Comparison of ENCODE assay signal across 40 cellular contexts in the genomic region with DNA sequence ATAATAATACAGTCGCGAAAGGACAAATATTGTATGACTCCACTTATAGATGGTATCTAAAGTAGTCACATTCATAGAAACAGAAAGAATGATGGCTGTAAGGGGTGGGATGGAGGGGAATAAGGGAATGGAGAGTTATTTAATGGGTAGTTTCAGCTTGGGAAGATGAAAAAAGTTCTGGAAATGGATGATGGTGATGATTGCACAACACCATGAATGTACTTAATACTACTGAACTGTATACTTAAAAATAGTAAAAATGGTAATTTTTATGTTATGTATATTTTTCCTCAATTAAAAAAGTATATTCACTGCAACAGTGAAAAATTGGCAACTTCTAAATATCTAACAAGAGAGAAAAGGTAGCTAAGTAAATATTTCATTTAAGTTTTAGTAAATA.
"Had no signal": no experiment of that assay in that cellular context is flagged by ENCODE, and none has a peak within 500 bp of the region (broad histone marks: within the 10 kb centered on the region; RNA-seq: fewer than 3 reads in every experiment).

No MANE protein-coding gene starts in this region.

- H3K9me3 Mint-ChIP-seq: activated naive CD4-positive, alpha-beta T cell treated with anti-CD3 and anti-CD28 coated beads, Interleukin-2, amount 10 ng/mL, durations not matched to agents 7 days and 5 days; activated T-cell treated with anti-CD3 and anti-CD28 coated beads, Interleukin-2, amount 50 U/mL, for 4 hours; activated T-helper 1 cell treated with anti-CD3 and anti-CD28 coated beads, Interleukin-12 subunit alpha, Interleukin-12 subunit beta, Interleukin-2, Interleukin-4 antibody, amounts not matched to agents 30 ng/mL and 10 ng/mL and 1 ng/mL, durations not matched to agents 14 hours and 24 hours and 36 hours; activated T-helper 17 cell treated with anti-CD3 and anti-CD28 coated beads, Interleukin-2, amount 50 U/mL, for 72 hours; central memory CD8-positive, alpha-beta T cell had no signal

- H3K9me3 ChIP-seq: adrenal gland, ascending aorta, body of pancreas, breast epithelium had no signal

- H3K36me3 Mint-ChIP-seq: activated naive CD4-positive, alpha-beta T cell treated with anti-CD3 and anti-CD28 coated beads, Interleukin-2, amount 10 ng/mL, durations not matched to agents 7 days and 5 days had no signal

- H3K4me1 Mint-ChIP-seq: activated naive CD4-positive, alpha-beta T cell treated with anti-CD3 and anti-CD28 coated beads, Interleukin-2, amount 10 ng/mL, durations not matched to agents 7 days and 5 days; activated naive CD8-positive, alpha-beta T cell treated with anti-CD3 and anti-CD28 coated beads for 36 hours; activated naive CD8-positive, alpha-beta T cell treated with anti-CD3 and anti-CD28 coated beads, Interleukin-2, amount 10 ng/mL, durations not matched to agents 7 days and 5 days; activated naive CD8-positive, alpha-beta T cell treated with anti-CD3 and anti-CD28 coated beads, Interleukin-2, amount 50 U/mL, for 24 hours; activated T-helper 17 cell treated with anti-CD3 and anti-CD28 coated beads, Interleukin-2, amount 50 U/mL, for 72 hours; central memory CD8-positive, alpha-beta T cell had no signal

- H3K36me3 ChIP-seq: adrenal gland, ascending aorta, brain microvascular endothelial cell, breast epithelium, cardiac muscle cell had no signal

- FAIRE-seq: astrocyte, bronchial epithelial cell had no signal

- ATAC-seq: activated naive CD4-positive, alpha-beta T cell treated with anti-CD3 and anti-CD28 coated beads, Interleukin-2, amount 50 U/mL, for 72 hours; activated naive CD8-positive, alpha-beta T cell treated with anti-CD3 and anti-CD28 coated beads, Interleukin-2, amount 50 U/mL, for 24 hours; activated T-cell treated with anti-CD3 and anti-CD28 coated beads, Interleukin-2, amount 50 U/mL, for 4 hours; activated T-cell treated with anti-CD3 and anti-CD28 coated beads, Interleukin-2, amount 50 U/mL, for 72 hours; activated T-helper 17 cell treated with anti-CD3 and anti-CD28 coated beads, Interleukin-2, amount 50 U/mL, for 72 hours; body of pancreas had no signal

- H3K27me3 ChIP-seq: adrenal gland, ascending aorta, body of pancreas, brain microvascular endothelial cell, breast epithelium, cardiac muscle cell had no signal

- H3K4me3 ChIP-seq: adrenal gland, ascending aorta, body of pancreas, breast epithelium, cardiac muscle cell had no signal

- H3K27ac Mint-ChIP-seq: activated naive CD4-positive, alpha-beta T cell treated with anti-CD3 and anti-CD28 coated beads for 36 hours; activated naive CD4-positive, alpha-beta T cell treated with anti-CD3 and anti-CD28 coated beads, Interleukin-2, amount 10 ng/mL, durations not matched to agents 7 days and 5 days; activated naive CD4-positive, alpha-beta T cell treated with anti-CD3 and anti-CD28 coated beads, Interleukin-2, amount 50 U/mL, for 24 hours; activated naive CD4-positive, alpha-beta T cell treated with anti-CD3 and anti-CD28 coated beads, Interleukin-2, amount 50 U/mL, for 72 hours; activated naive CD8-positive, alpha-beta T cell; activated naive CD8-positive, alpha-beta T cell treated with anti-CD3 and anti-CD28 coated beads for 36 hours; activated naive CD8-positive, alpha-beta T cell treated with anti-CD3 and anti-CD28 coated beads, Interleukin-2, amount 10 ng/mL, durations not matched to agents 7 days and 5 days; activated naive CD8-positive, alpha-beta T cell treated with anti-CD3 and anti-CD28 coated beads, Interleukin-2, amount 50 U/mL, for 24 hours; activated T-cell treated with anti-CD3 and anti-CD28 coated beads, Interleukin-2, amount 50 U/mL, for 24 hours; activated T-cell treated with anti-CD3 and anti-CD28 coated beads, Interleukin-2, amount 50 U/mL, for 72 hours; activated T-helper 1 cell treated with anti-CD3 and anti-CD28 coated beads, Interleukin-12 subunit alpha, Interleukin-12 subunit beta, Interleukin-2, Interleukin-4 antibody, amounts not matched to agents 30 ng/mL and 10 ng/mL and 1 ng/mL, durations not matched to agents 14 hours and 24 hours and 36 hours; activated T-helper 17 cell treated with anti-CD3 and anti-CD28 coated beads, Interleukin-2, amount 50 U/mL, for 72 hours; activated T-helper 2 cell treated with anti-CD3 and anti-CD28 coated beads, Interferon-gamma antibody, Interleukin-2, Interleukin-4, amounts not matched to agents 10 μg/mL and 5 μg/mL and 100 μg/mL, durations not matched to agents 14 hours and 24 hours and 36 hours; brain had no signal

- H3K4me3 Mint-ChIP-seq: activated naive CD4-positive, alpha-beta T cell treated with anti-CD3 and anti-CD28 coated beads for 36 hours; activated naive CD4-positive, alpha-beta T cell treated with anti-CD3 and anti-CD28 coated beads, Interleukin-2, amount 10 ng/mL, durations not matched to agents 7 days and 5 days; activated naive CD4-positive, alpha-beta T cell treated with anti-CD3 and anti-CD28 coated beads, Interleukin-2, amount 50 U/mL, for 24 hours; activated naive CD8-positive, alpha-beta T cell; activated naive CD8-positive, alpha-beta T cell treated with anti-CD3 and anti-CD28 coated beads for 36 hours; activated naive CD8-positive, alpha-beta T cell treated with anti-CD3 and anti-CD28 coated beads, Interleukin-2, amount 10 ng/mL, durations not matched to agents 7 days and 5 days; activated naive CD8-positive, alpha-beta T cell treated with anti-CD3 and anti-CD28 coated beads, Interleukin-2, amount 50 U/mL, for 24 hours; activated T-cell treated with anti-CD3 and anti-CD28 coated beads, Interleukin-2, amount 50 U/mL, for 24 hours; activated T-cell treated with anti-CD3 and anti-CD28 coated beads, Interleukin-2, amount 50 U/mL, for 4 hours; activated T-cell treated with anti-CD3 and anti-CD28 coated beads, Interleukin-2, amount 50 U/mL, for 72 hours; activated T-helper 1 cell treated with anti-CD3 and anti-CD28 coated beads, Interleukin-12 subunit alpha, Interleukin-12 subunit beta, Interleukin-2, Interleukin-4 antibody, amounts not matched to agents 30 ng/mL and 10 ng/mL and 1 ng/mL, durations not matched to agents 14 hours and 24 hours and 36 hours; activated T-helper 17 cell treated with anti-CD3 and anti-CD28 coated beads, Interleukin-2, amount 50 U/mL, for 72 hours; brain; central memory CD8-positive, alpha-beta T cell had no signal

- H3K27me3 Mint-ChIP-seq: activated naive CD4-positive, alpha-beta T cell treated with anti-CD3 and anti-CD28 coated beads, Interleukin-2, amount 10 ng/mL, durations not matched to agents 7 days and 5 days; activated naive CD4-positive, alpha-beta T cell treated with anti-CD3 and anti-CD28 coated beads, Interleukin-2, amount 50 U/mL, for 24 hours; activated naive CD8-positive, alpha-beta T cell; activated naive CD8-positive, alpha-beta T cell treated with anti-CD3 and anti-CD28 coated beads for 36 hours; activated naive CD8-positive, alpha-beta T cell treated with anti-CD3 and anti-CD28 coated beads, Interleukin-2, amount 10 ng/mL, durations not matched to agents 7 days and 5 days; activated naive CD8-positive, alpha-beta T cell treated with anti-CD3 and anti-CD28 coated beads, Interleukin-2, amount 50 U/mL, for 24 hours; activated T-cell treated with anti-CD3 and anti-CD28 coated beads, Interleukin-2, amount 50 U/mL, for 24 hours; activated T-helper 17 cell treated with anti-CD3 and anti-CD28 coated beads, Interleukin-2, amount 50 U/mL, for 72 hours; brain; central memory CD8-positive, alpha-beta T cell had no signal

- DNase-seq: activated effector memory CD4-positive, alpha-beta T cell treated with anti-CD3 and anti-CD28 coated beads, Interleukin-2, amount 50 U/mL, for 16 hours; activated effector memory CD4-positive, alpha-beta T cell treated with Interleukin-2 at 50 U/mL for 16 hours; activated gamma-delta T cell; activated gamma-delta T cell treated with Interleukin-2 at 50 U/mL for 16 hours; activated naive CD4-positive, alpha-beta T cell; activated naive CD4-positive, alpha-beta T cell treated with anti-CD3 and anti-CD28 coated beads for 36 hours; activated naive CD4-positive, alpha-beta T cell treated with anti-CD3 and anti-CD28 coated beads, Interleukin-2, amount 10 ng/mL, durations not matched to agents 7 days and 5 days; activated naive CD4-positive, alpha-beta T cell treated with anti-CD3 and anti-CD28 coated beads, Interleukin-2, amount 50 U/mL, for 16 hours; activated naive CD4-positive, alpha-beta T cell treated with Interleukin-2 at 50 U/mL for 16 hours; activated naive CD8-positive, alpha-beta T cell treated with anti-CD3 and anti-CD28 coated beads for 36 hours; activated naive CD8-positive, alpha-beta T cell treated with anti-CD3 and anti-CD28 coated beads, Interleukin-2, amount 10 ng/mL, durations not matched to agents 7 days and 5 days; activated naive CD8-positive, alpha-beta T cell treated with anti-CD3 and anti-CD28 coated beads, Interleukin-2, amount 50 U/mL, for 24 hours; activated T-cell treated with anti-CD3 and anti-CD28 coated beads, Interleukin-2, amount 50 U/mL, for 1 hour; activated T-cell treated with anti-CD3 and anti-CD28 coated beads, Interleukin-2, amount 50 U/mL, for 24 hours; activated T-cell treated with anti-CD3 and anti-CD28 coated beads, Interleukin-2, amount 50 U/mL, for 4 hours; activated T-cell treated with anti-CD3 and anti-CD28 coated beads, Interleukin-2, amount 50 U/mL, for 48 hours; activated T-cell treated with anti-CD3 and anti-CD28 coated beads, Interleukin-2, amount 50 U/mL, for 72 hours; adrenal gland; amniotic stem cell; amygdala; anterior cingulate cortex; aorta; body of pancreas; brain microvascular endothelial cell; caudate nucleus; central memory CD4-positive, alpha-beta T cell; cerebellar nuclear complex had no signal

- H3K27ac ChIP-seq: adrenal gland, ascending aorta, body of pancreas, brain microvascular endothelial cell, breast epithelium, cardiac muscle cell had no signal

- H3K4me1 ChIP-seq: adrenal gland, ascending aorta, body of pancreas, breast epithelium had no signal
